6 cellular contexts compared by ENCODE assay signal in genomic region chr11:65960824-65961266, GRCh38. TPM values are rescaled to one million over a fixed set of nuclear protein-coding genes. Genes with fewer than 3 reads are reported as not detected.
DNase-seq lines count a peak whose midpoint lies in the region; ATAC-seq lines count a peak whose summit lies in the region.

No MANE protein-coding gene starts in this region.

- H3K4me1 ChIP-seq in ACC112 (ENCODE audit: control insufficient read depth, insufficient read depth, low read length, unreplicated experiment), result peaks cover 15% of the 10 kb centered on the region

- H3K4me1 Mint-ChIP-seq in T-cell, result peaks cover 49 to 60% (median 57%) of the 10 kb centered on the region in 3 donors
- peaks cover 27 to 42% of the 10 kb centered on the region in 2 donors for H3K4me1 Mint-ChIP-seq in immature natural killer cell

- H3K27me3 Mint-ChIP-seq in T-cell (no peaks in the 10 kb centered on the region), immature natural killer cell (ENCODE audit: low read depth in 3 of 3) (peaks cover 5 to 10% (median 7%) of the 10 kb centered on the region in 3 donors)

- peaks cover 10% of the 10 kb centered on the region; the same call in 1 of the 2 replicates for H3K36me3 ChIP-seq in ACC112 (ENCODE audit: insufficient read depth, low read length)

- H3K27ac Mint-ChIP-seq in T-cell, result peak overlapping the region; percentile 98 to 99
- peak overlapping the region; percentile 93 to 99 (median 98) for H3K27ac Mint-ChIP-seq in immature natural killer cell

- peak overlapping the region; percentile 95 to 99 (median 96) for H3K4me3 Mint-ChIP-seq in T-cell
- H3K4me3 Mint-ChIP-seq in immature natural killer cell, result peak overlapping the region; percentile 94 to 98 (median 98)

- peak in 1 of 4 experiments; percentile 2 for ATAC-seq in T-cell (replicated peaks in 1 of 4)

- POLR2A ChIA-PET in T-cell (lab: Charles Lee), result no interaction called here

- peak overlapping the region; percentile 89 for H3K27ac ChIP-seq in ACC112 (ENCODE audit: low read depth, low read length)

- H3K4me3 ChIP-seq in ACC112 (ENCODE audit: low read depth, low read length), result peak overlapping the region; percentile 99

- H3K27me3 ChIP-seq in ACC112 (ENCODE audit: insufficient read depth, low read length), result no peaks in the 10 kb centered on the region

- CTCF ChIA-PET in T-cell (lab: Charles Lee), result interaction anchor here in 1 of 2 donors (0.7 kb wide), 1 partner anchor 72 kb away, joined by 3 read pairs; the partner anchor contains the start of gene FIBP

- peaks cover 39% of the 10 kb centered on the region for H3K79me2 ChIP-seq in ACC112 (ENCODE audit: control insufficient read depth, insufficient read depth, low read length, unreplicated experiment)

- peaks cover 21% of the 10 kb centered on the region for H3K36me3 Mint-ChIP-seq in T-cell
- H3K36me3 Mint-ChIP-seq in immature natural killer cell, result peaks cover 2 to 6% (median 5%) of the 10 kb centered on the region in 3 donors

- H3K9me3 Mint-ChIP-seq in T-cell (no peaks in the 10 kb centered on the region), immature natural killer cell (no peaks in the 10 kb centered on the region)

- peak overlapping the region; percentile 83 for H2AFZ ChIP-seq in ACC112 (ENCODE audit: low read length, unreplicated experiment)

- DNase-seq in T-cell (no peak), immature natural killer cell (no peak), cerebellar nuclear complex (lab: John Stamatoyannopoulos, UW) (no peak), NCI-H187 (lab: John Stamatoyannopoulos, UW) (no peak), NCI-H2107 (lab: John Stamatoyannopoulos, UW) (no peak)

RNA-seq across cellular contexts. Expression of gene SART1, which starts 0.7 kb away (rescaled TPM):
- 10 to 100 TPM; 70.9 to 95.2 (median 89.9) TPM for total RNA-seq in T-cell
- 10 to 100 TPM in 2 of 3 donors, 1 to 10 TPM in 1; 7.5 to 53.0 (median 16.1) TPM for polyA plus RNA-seq in immature natural killer cell

RNA-seq across cellular contexts. Expression of gene TSGA10IP, which starts 15.6 kb away (rescaled TPM):
- total RNA-seq in T-cell, result not detected
- polyA plus RNA-seq in immature natural killer cell, result not detected

RNA-seq across cellular contexts. Expression of gene EIF1AD, which starts 41.1 kb away (rescaled TPM):
- 100 to 1,000 TPM in 1 of 5 donors, 10 to 100 TPM in 4; 50.7 to 114 (median 58.8) TPM for total RNA-seq in T-cell
- polyA plus RNA-seq in immature natural killer cell, result 10 to 100 TPM; 14.0 to 26.0 (median 21.0) TPM

RNA-seq across cellular contexts. Expression of gene BANF1, which starts 41.5 kb away (rescaled TPM):
- 100 to 1,000 TPM in 1 of 5 donors, 10 to 100 TPM in 4; 70.9 to 101 (median 82.6) TPM for total RNA-seq in T-cell
- polyA plus RNA-seq in immature natural killer cell, result 100 to 1,000 TPM; 212 to 366 (median 295) TPM

RNA-seq across cellular contexts. Expression of gene DRAP1, which starts 41.6 kb away (rescaled TPM):
- total RNA-seq in T-cell, result 100 to 1,000 TPM in 3 of 5 donors, 10 to 100 TPM in 2; 56.3 to 122 (median 107) TPM
- 100 to 1,000 TPM; 135 to 234 (median 182) TPM for polyA plus RNA-seq in immature natural killer cell
